In genomic region chr10:30529373-30529998, GRCh38 we compare ENCODE assay signal across 8 cellular contexts.
DNase-seq lines count a peak whose midpoint lies in the region; ATAC-seq lines count a peak whose summit lies in the region.

No MANE protein-coding gene starts in this region.

- DNase-seq in SKM-1 (lab: John Stamatoyannopoulos, UW; ENCODE audit: unreplicated experiment) (peak; percentile 78), mucosa of gallbladder (ENCODE audit: low spot score) (peak; percentile 73), NCI-H1092 treated with DMSO at 0.1 percent for 48 hours (lab: John Stamatoyannopoulos, UW) (no peak), kidney tubule cell (ENCODE audit: low spot score) (no peak)
- peak; percentile 72 for DNase-seq in activated naive CD4-positive, alpha-beta T cell treated with Interleukin-2 at 50 U/mL for 16 hours
- peak; percentile 82 for DNase-seq in stimulated activated naive CD8-positive, alpha-beta T cell treated with anti-CD3 and anti-CD28 coated beads, Interleukin-15, Interleukin-2, amounts not matched to agents 100 U/mL and 50 U/mL, for 24 hours

- ATAC-seq in GM18508 (IDR thresholded peaks at IDR 0.05; ENCODE audit: insufficient read depth, unreplicated experiment): peak; percentile 42
- peak; percentile 70 for ATAC-seq in HG02938 (IDR thresholded peaks at IDR 0.05; ENCODE audit: unreplicated experiment)
- peak; percentile 87 for ATAC-seq in stimulated activated naive CD8-positive, alpha-beta T cell treated with anti-CD3 and anti-CD28 coated beads, Interleukin-15, Interleukin-2, amounts not matched to agents 100 U/mL and 50 U/mL, for 24 hours

Comparison
In these comparisons a context has a peak if more than half of its experiments do, and no peak if none do; other contexts are left out.
1. DNase-seq: peak in SKM-1 (single experiment), activated naive CD4-positive, alpha-beta T cell treated with Interleukin-2 at 50 U/mL for 16 hours (single experiment), mucosa of gallbladder (single experiment) and stimulated activated naive CD8-positive, alpha-beta T cell treated with anti-CD3 and anti-CD28 coated beads, Interleukin-15, Interleukin-2, amounts not matched to agents 100 U/mL and 50 U/mL, for 24 hours (single experiment); none in NCI-H1092 treated with DMSO at 0.1 percent for 48 hours (single experiment) and kidney tubule cell (single experiment).
2. Peak in every context shown above with its lines, with median percentiles within 50 percentile points of each other: ATAC-seq.